ENCODE assay signal across 19 cellular contexts in genomic region chr2:106026271-106027190, GRCh38.
DNase-seq lines count a peak whose midpoint lies in the region; ATAC-seq lines count a peak whose summit lies in the region.
"Had no signal": no experiment of that assay in that cellular context is flagged by ENCODE, and none has a peak within 500 bp of the region (broad histone marks: within the 10 kb centered on the region; RNA-seq: fewer than 3 reads in every experiment).

No MANE protein-coding gene starts in this region.

- H3K9me3 Mint-ChIP-seq in activated T-helper 17 cell treated with anti-CD3 and anti-CD28 coated beads, Interleukin-2, amount 50 U/mL, for 72 hours, result no peaks in the 10 kb centered on the region
- peaks cover 0 to 5% (median 0%) of the 10 kb centered on the region in 11 donors for H3K9me3 Mint-ChIP-seq in naive thymus-derived CD4-positive, alpha-beta T cell

- H3K9me3 ChIP-seq in naive thymus-derived CD4-positive, alpha-beta T cell (ENCODE audit: control insufficient read depth in 2 of 3, low read length in 3 of 3), result no peaks in the 10 kb centered on the region

- peak overlapping the region; percentile 11 for H3K27ac Mint-ChIP-seq in activated T-helper 17 cell treated with anti-CD3 and anti-CD28 coated beads, Interleukin-2, amount 50 U/mL, for 72 hours
- peak overlapping the region in 3 of 9 donors; percentile 19 to 57 (median 50) for H3K27ac Mint-ChIP-seq in naive thymus-derived CD4-positive, alpha-beta T cell

- H3K27me3 Mint-ChIP-seq in activated T-helper 17 cell treated with anti-CD3 and anti-CD28 coated beads, Interleukin-2, amount 50 U/mL, for 72 hours, result no peaks in the 10 kb centered on the region
- peaks cover 0 to 8% (median 0%) of the 10 kb centered on the region in 5 donors for H3K27me3 Mint-ChIP-seq in naive thymus-derived CD4-positive, alpha-beta T cell

- no peaks in the 10 kb centered on the region for H3K36me3 ChIP-seq in naive thymus-derived CD4-positive, alpha-beta T cell (ENCODE audit: control insufficient read depth in 2 of 3, insufficient read depth in 3 of 3, low read length in 3 of 3)

- H3K4me1 Mint-ChIP-seq in activated T-helper 17 cell treated with anti-CD3 and anti-CD28 coated beads, Interleukin-2, amount 50 U/mL, for 72 hours, result peaks cover 12% of the 10 kb centered on the region
- H3K4me1 Mint-ChIP-seq in naive thymus-derived CD4-positive, alpha-beta T cell, result peaks cover 11 to 61% (median 48%) of the 10 kb centered on the region in 7 donors

- H3K4me1 ChIP-seq in naive thymus-derived CD4-positive, alpha-beta T cell (ENCODE audit: control insufficient read depth in 2 of 2, insufficient read depth in 2 of 2, low read length in 2 of 2), result peaks cover 16 to 17% of the 10 kb centered on the region in 2 donors

- POLR2A ChIA-PET in naive thymus-derived CD4-positive, alpha-beta T cell (lab: Charles Lee), result interaction anchor here (0.7 kb wide), 1 partner anchor 10 kb away, joined by 4 read pairs; no protein-coding TSS in a partner anchor

- no peaks in the 10 kb centered on the region for H3K36me3 Mint-ChIP-seq in activated T-helper 17 cell treated with anti-CD3 and anti-CD28 coated beads, Interleukin-2, amount 50 U/mL, for 72 hours (ENCODE audit: low read depth)
- H3K36me3 Mint-ChIP-seq in naive thymus-derived CD4-positive, alpha-beta T cell, result no peaks in the 10 kb centered on the region

- H3K4me3 ChIP-seq in naive thymus-derived CD4-positive, alpha-beta T cell (ENCODE audit: low read length), result no peak overlapping the region
- H3K4me3 ChIP-seq: K562 had no signal

- ATAC-seq in left ventricle myocardium superior, result peak; percentile 7
- no peak for ATAC-seq in Right ventricle myocardium superior (ENCODE audit: poor library complexity)
- no peak for ATAC-seq in activated T-helper 17 cell treated with anti-CD3 and anti-CD28 coated beads, Interleukin-2, amount 50 U/mL, for 72 hours (replicated peaks)
- ATAC-seq in naive thymus-derived CD4-positive, alpha-beta T cell, result no peak
- ATAC-seq in HG02610 (IDR thresholded peaks at IDR 0.05; ENCODE audit: unreplicated experiment), result no peak
- ATAC-seq: K562 had no signal

- DNase-seq in left ventricle myocardium superior (no peak), Right ventricle myocardium superior (no peak), posterior vena cava (ENCODE audit: low spot score) (no peak), kidney glomerular epithelial cell (lab: John Stamatoyannopoulos, UW) (no peak)
- peak in 2 of 9 donors; percentile 6 to 7 for DNase-seq in naive thymus-derived CD4-positive, alpha-beta T cell
- DNase-seq: ACHN, C1 segment of cervical spinal cord, DMS79 treated with DMSO at 0.1 percent for 48 hours, GDM1, NCI-H1092 treated with DMSO at 0.1 percent for 48 hours, NCI-H146, NCI-H2029 treated with DMSO at 0.1 percent for 48 hours, NCI-H446 treated with DMSO at 0.1 percent for 48 hours, NCI-H69, OCI-M1, SHP77 treated with DMSO at 0.1 percent for 48 hours had no signal

- intact Hi-C loops in left ventricle myocardium superior (cut with micrococcal nuclease), result no loop called here
- intact Hi-C loops in Right ventricle myocardium superior (cut with DNase I), result no loop called here
- intact Hi-C loops in naive thymus-derived CD4-positive, alpha-beta T cell (cut with micrococcal nuclease), result no loop called here
- intact Hi-C loops in posterior vena cava (cut with DNase I), result no loop called here

- H3K27ac ChIP-seq in naive thymus-derived CD4-positive, alpha-beta T cell (ENCODE audit: low read depth, low read length), result no peak overlapping the region

- no peak overlapping the region for H3K4me3 Mint-ChIP-seq in activated T-helper 17 cell treated with anti-CD3 and anti-CD28 coated beads, Interleukin-2, amount 50 U/mL, for 72 hours
- H3K4me3 Mint-ChIP-seq in naive thymus-derived CD4-positive, alpha-beta T cell, result peak overlapping the region in 8 of 10 donors; percentile 3 to 65 (median 42)

- CTCF ChIA-PET in naive thymus-derived CD4-positive, alpha-beta T cell (lab: Charles Lee), result no interaction called here

- H3K27me3 ChIP-seq in naive thymus-derived CD4-positive, alpha-beta T cell (ENCODE audit: control insufficient read depth in 2 of 2, insufficient read depth in 2 of 2, low read length in 2 of 2), result no peaks in the 10 kb centered on the region
